ENCODE assay signal across 1 cellular context in genomic region chr1:66331641-66332523, GRCh38.
A peak's percentile ranks its signal among the peaks of the same experiment; 100 is the strongest.
TF ChIP-seq lines count a peak whose summit lies in the region.

No MANE protein-coding gene starts in this region.

TF ChIP-seq in GM12878, 131 proteins besides CTCF, POLR2A, EP300 and RAD21 (continued from another document and continues in another):
- TF ChIP-seq BCL3 (IDR thresholded peaks at IDR 0.05; ENCODE audit: borderline replicate concordance, insufficient read depth, low read depth, low read length, poor library complexity, severe bottlenecking) (no peak), HDGF (IDR thresholded peaks at IDR 0.05) (no peak), NFYA (IDR thresholded peaks at IDR 0.05; ENCODE audit: borderline replicate concordance, low read depth, low read length) (no peak), BACH1 (IDR thresholded peaks at IDR 0.05; ENCODE audit: borderline replicate concordance) (no peak), CREB1 (IDR thresholded peaks at IDR 0.05; ENCODE audit: low read depth) (peak; percentile 16; the same call in 1 of the 2 replicates), ZZZ3 (IDR thresholded peaks at IDR 0.05; ENCODE audit: control insufficient read depth, insufficient read length, low read depth) (no peak), ZNF207 (IDR thresholded peaks at IDR 0.05; ENCODE audit: borderline replicate concordance) (no peak), TCF3 (IDR thresholded peaks at IDR 0.05; ENCODE audit: borderline replicate concordance, insufficient read depth, low read depth, low read length) (no peak), POLR2AphosphoS2 (IDR thresholded peaks at IDR 0.05; ENCODE audit: low read depth, low read length) (no peak), PRDM15 (CRISPR knock-in tag; IDR thresholded peaks at IDR 0.05) (no peak), RBBP5 (conservative IDR thresholded peaks at IDR 0.05) (no peak), USF1 (IDR thresholded peaks at IDR 0.05; ENCODE audit: borderline replicate concordance, extremely low read length, insufficient read depth, low read depth, low read length) (no peak), MEF2A (IDR thresholded peaks at IDR 0.05; ENCODE audit: insufficient read depth, low read depth, low read length) (no peak), NKRF (conservative IDR thresholded peaks at IDR 0.05) (no peak), FOXM1 (IDR thresholded peaks at IDR 0.05; ENCODE audit: low read depth, low read length) (no peak), ZBTB11 (CRISPR knock-in tag; IDR thresholded peaks at IDR 0.05) (no peak), ATF3 (IDR thresholded peaks at IDR 0.05; ENCODE audit: borderline replicate concordance, extremely low read depth, low read depth, low read length) (no peak), IKZF1 (conservative IDR thresholded peaks at IDR 0.05) (peak; percentile 84), CEBPB (IDR thresholded peaks at IDR 0.05; ENCODE audit: borderline replicate concordance in 1 of 2, low read depth in 2 of 2, low read length in 2 of 2) (no peak), POLR2AphosphoS5 (IDR thresholded peaks at IDR 0.05; ENCODE audit: low read length) (peak; percentile 79), PBX3 (IDR thresholded peaks at IDR 0.05; ENCODE audit: insufficient replicate concordance, low read depth, low read length) (no peak), SIX5 (IDR thresholded peaks at IDR 0.05; ENCODE audit: low read depth, low read length, severe bottlenecking) (no peak), BCLAF1 (IDR thresholded peaks at IDR 0.05) (no peak), TAF1 (IDR thresholded peaks at IDR 0.05; ENCODE audit: borderline replicate concordance, low read depth, low read length) (no peak), IRF5 (IDR thresholded peaks at IDR 0.05; ENCODE audit: borderline replicate concordance) (no peak), REST (IDR thresholded peaks at IDR 0.05; ENCODE audit: low read depth, low read length) (no peak), ELK1 (IDR thresholded peaks at IDR 0.05; ENCODE audit: low read depth, low read length) (no peak), RUNX3 (IDR thresholded peaks at IDR 0.05; ENCODE audit: low read length) (0 out of 2 replicates have a peak, but pooled peaks have one; percentile 3), USF2 (IDR thresholded peaks at IDR 0.05; ENCODE audit: borderline replicate concordance, low read depth, low read length) (no peak)
